In genomic region chr6:95091823-95092436, GRCh38 we compare ENCODE assay signal across 8 cellular contexts.
DNase-seq lines count a peak whose midpoint lies in the region; ATAC-seq, FAIRE-seq and TF ChIP-seq lines count a peak whose summit lies in the region.

No MANE protein-coding gene starts in this region.

- CTCF ChIA-PET in K562 (lab: Yijun Ruan, JAX; ENCODE audit: low intra/inter-chr PET ratio) = no interaction called here

- H3K27ac ChIP-seq in K562 (ENCODE audit: extremely low read depth, low read depth, low read length) (no peak overlapping the region), right lobe of liver (no peak overlapping the region)

- BruUV-seq in K562 (replicated peaks; lab: Mats Ljungman, UMichigan) = no TSS peak

- H3K9me3 ChIP-seq in K562 (replicated peaks; ENCODE audit: control insufficient read depth, insufficient read depth, low read depth, low read length) (no peaks in the 10 kb centered on the region), right lobe of liver (no peaks in the 10 kb centered on the region)

- TF ChIP-seq POLR2A in K562 (conservative IDR thresholded peaks at IDR 0.05) = no peak
- TF ChIP-seq POLR2A in right lobe of liver (IDR thresholded peaks at IDR 0.05) = no peak

- H3K36me3 ChIP-seq in K562 (ENCODE audit: control insufficient read depth, insufficient read depth, low read length) = no peaks in the 10 kb centered on the region
- H3K36me3 ChIP-seq in right lobe of liver = no peaks in the 10 kb centered on the region

- no peak overlapping the region for H2AFZ ChIP-seq in K562 (ENCODE audit: low read depth, low read length)

- POLR2A ChIA-PET in K562 (lab: Yijun Ruan, JAX) = no interaction called here

- in situ Hi-C loops in K562 (cut with MboI) = no loop called here

- no peaks in the 10 kb centered on the region for H3K4me1 ChIP-seq in K562 (replicated peaks in 1 of 2; ENCODE audit: control insufficient read depth in 2 of 2, insufficient read depth in 2 of 2, low read length in 2 of 2)
- H3K4me1 ChIP-seq in right lobe of liver = peaks cover 0 to 8% (median 0%) of the 10 kb centered on the region in 4 donors

- H3K4me3 ChIP-seq in K562 = no peak overlapping the region
- H3K4me3 ChIP-seq in right lobe of liver = peak overlapping the region in 2 of 3 donors; percentile 25 to 29

- no peak for TF ChIP-seq EP300 in K562 (IDR thresholded peaks at IDR 0.05; ENCODE audit: low read length)

- H3K27me3 ChIP-seq in K562 (ENCODE audit: control insufficient read depth in 2 of 2, insufficient read depth in 2 of 2, low read length in 2 of 2) = no peaks in the 10 kb centered on the region
- H3K27me3 ChIP-seq in right lobe of liver = no peaks in the 10 kb centered on the region

- TF ChIP-seq CTCF in D721Med (IDR thresholded peaks at IDR 0.05; ENCODE audit: insufficient read depth, missing control alignments) (peak; percentile 70), K562 (IDR thresholded peaks at IDR 0.05 in 2 of 3, conservative IDR thresholded peaks at IDR 0.05 in 1 of 3; ENCODE audit: insufficient read depth in 2 of 3, low read depth in 1 of 3, low read length in 3 of 3) (peak in 1 of 3 experiments; percentile 39; a peak in 3 of 6 replicates), right lobe of liver (IDR thresholded peaks at IDR 0.05) (peak; percentile 59 to 70 (median 62))

- H4K20me1 ChIP-seq in K562 (replicated peaks; ENCODE audit: control insufficient read depth, insufficient read depth, low read length) = no peaks in the 10 kb centered on the region

- no peak overlapping the region for H3K4me2 ChIP-seq in K562 (ENCODE audit: insufficient read depth, low read length)

- no peaks in the 10 kb centered on the region for H3K9me1 ChIP-seq in K562 (ENCODE audit: control insufficient read depth, insufficient read depth, low read length)

- no peaks in the 10 kb centered on the region for H3K79me2 ChIP-seq in K562 (ENCODE audit: control insufficient read depth, insufficient read depth, low read length)

- intact Hi-C loops in K562 (cut with micrococcal nuclease) = no loop called here
- intact Hi-C loops in right lobe of liver (cut with DNase I) = no loop called here

- DNase-seq in D721Med (ENCODE audit: insufficient read length, low spot score) (no peak), NCI-H510A (lab: John Stamatoyannopoulos, UW) (peak; percentile 5), K562 (ENCODE audit: extremely low read depth in 1 of 4, low spot score in 3 of 4) (peak in 2 of 4 experiments; percentile 2 to 28), right lobe of liver (no peak)
- DNase-seq in activated CD4-positive, CD25-positive, alpha-beta regulatory T cell treated with anti-CD3 and anti-CD28 coated beads, Interleukin-2, amount 50 U/mL, for 72 hours = no peak
- no peak for DNase-seq in stimulated activated CD4-positive, alpha-beta T cell treated with anti-CD3 and anti-CD28 coated beads, Interleukin-4, amount 100 ng/mL, for 4 hours

- ATAC-seq in GM19397 (IDR thresholded peaks at IDR 0.05; ENCODE audit: unreplicated experiment) (peak; percentile 73), HG03432 (IDR thresholded peaks at IDR 0.05; ENCODE audit: unreplicated experiment) (peak; percentile 89), K562 (0 out of 3 replicates have a peak, but pooled peaks have one; percentile 31), right lobe of liver (peak; percentile 63 to 79 (median 74))

- no peak for FAIRE-seq in D721Med (lab: Jason Lieb, UNC)
- no peak for FAIRE-seq in K562 (lab: Jason Lieb, UNC)

- TF ChIP-seq RAD21 in K562 (CRISPR knock-in tag; conservative IDR thresholded peaks at IDR 0.05 in 1 of 2, IDR thresholded peaks at IDR 0.05 in 1 of 2) = peak; percentile 58 to 61

- no peak overlapping the region for H3K9ac ChIP-seq in K562 (ENCODE audit: insufficient read depth in 1 of 2, low read depth in 2 of 2, low read length in 2 of 2)

- WGBS in K562 (ENCODE audit: insufficient coverage, low coverage, missing lambda C conversion rate) = 1% methylated on average over 5 of the region's 5 CpGs
- WGBS in right lobe of liver (ENCODE audit: insufficient coverage, low coverage, low lambda C conversion rate, missing lambda C conversion rate) = 30% methylated on average over 5 of the region's 5 CpGs

TF ChIP-seq in K562, 482 proteins besides CTCF, POLR2A, EP300 and RAD21:
- TF ChIP-seq RBM14 (IDR thresholded peaks at IDR 0.05; ENCODE audit: borderline replicate concordance, insufficient read depth, low read depth, low read length) (no peak), PTTG1 (tag; IDR thresholded peaks at IDR 0.05; ENCODE audit: low read depth) (no peak), SRF (CRISPR knock-in tag; IDR thresholded peaks at IDR 0.05) (no peak), CREM (IDR thresholded peaks at IDR 0.05; ENCODE audit: low read depth) (no peak), HNRNPK (IDR thresholded peaks at IDR 0.05; ENCODE audit: low read depth, low read length, poor library complexity, severe bottlenecking) (no peak), NCOA6 (IDR thresholded peaks at IDR 0.05) (no peak), TGIF2 (CRISPR knock-in tag; IDR thresholded peaks at IDR 0.05) (no peak)

Comparison
In these comparisons a context has a peak if more than half of its experiments do, and no peak if none do; other contexts are left out.
1. ATAC-seq: peak in every context shown above with its lines; median percentile 89 in HG03432; 74 in right lobe of liver; 73 in GM19397; 31 in K562.